Comparison of ENCODE assay signal across 15 cellular contexts in the genomic region with DNA sequence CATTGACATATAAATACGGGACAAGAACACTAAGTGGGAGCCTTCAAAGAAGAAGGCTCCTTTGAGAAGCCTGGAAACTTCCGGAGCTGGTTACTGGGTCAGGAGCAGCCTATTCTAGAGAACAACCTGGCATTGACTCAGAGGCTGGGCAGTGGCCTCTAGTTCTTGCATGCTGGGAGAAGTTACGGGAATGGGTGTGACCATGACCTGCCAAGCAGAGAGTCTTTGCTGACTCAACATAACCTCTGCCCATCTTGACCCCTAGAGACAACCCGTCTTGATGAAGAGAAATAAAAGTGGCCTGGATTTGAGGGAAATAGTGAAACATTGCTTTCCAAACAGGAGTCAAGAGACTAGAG. TPM values are rescaled to one million over a fixed set of nuclear protein-coding genes. Genes with fewer than 3 reads are reported as not detected.
DNase-seq lines count a peak whose midpoint lies in the region; ATAC-seq, FAIRE-seq and TF ChIP-seq lines count a peak whose summit lies in the region.
"Had no signal": no experiment of that assay in that cellular context is flagged by ENCODE, and none has a peak within 500 bp of the region (broad histone marks: within the 10 kb centered on the region; RNA-seq: fewer than 3 reads in every experiment).

No MANE protein-coding gene starts in this region.

- H2AFZ ChIP-seq in astrocyte (ENCODE audit: low read depth, low read length) = no peak overlapping the region
- H2AFZ ChIP-seq in osteoblast (ENCODE audit: low read length) = no peak overlapping the region

- CTCF ChIA-PET in A673 (lab: Charles Lee) = no interaction called here

- H3K9me3 ChIP-seq in A673 (ENCODE audit: low read depth, low read length, poor library complexity, severe bottlenecking) (no peaks in the 10 kb centered on the region), astrocyte (ENCODE audit: insufficient read depth, low read depth, low read length) (no peaks in the 10 kb centered on the region), right atrium auricular region (no peaks in the 10 kb centered on the region), osteoblast (ENCODE audit: low read depth, low read length) (no peaks in the 10 kb centered on the region)
- H3K9me3 ChIP-seq: Caco-2 had no signal

- H3K9me3 Mint-ChIP-seq in astrocyte (ENCODE audit: unreplicated experiment) = no peaks in the 10 kb centered on the region
- H3K9me3 Mint-ChIP-seq: activated naive CD8-positive, alpha-beta T cell treated with anti-CD3 and anti-CD28 coated beads, Interleukin-2, amount 50 U/mL, for 24 hours; naive thymus-derived CD4-positive, alpha-beta T cell; stimulated activated naive CD8-positive, alpha-beta T cell treated with anti-CD3 and anti-CD28 coated beads, Interleukin-15, Interleukin-2, amounts not matched to agents 100 ng/mL and 50 ng/mL, for 24 hours had no signal

- no peak for DNase-seq in A673 (ENCODE audit: low spot score)
- DNase-seq in astrocyte (ENCODE audit: low read depth) = no peak
- no peak for DNase-seq in right atrium auricular region (ENCODE audit: low spot score)
- DNase-seq in osteoblast (ENCODE audit: insufficient read length, low spot score, missing footprints) = peak; percentile 67
- no peak for DNase-seq in SHP77 treated with DMSO at 0.1 percent for 48 hours (lab: John Stamatoyannopoulos, UW)
- DNase-seq in dedifferentiated amniotic fluid mesenchymal stem cell (ENCODE audit: extremely low spot score) = no peak
- DNase-seq in KG1 (lab: John Stamatoyannopoulos, UW) = no peak
- DNase-seq: activated naive CD8-positive, alpha-beta T cell treated with anti-CD3 and anti-CD28 coated beads, Interleukin-2, amount 50 U/mL, for 24 hours; Caco-2; GDM1; naive thymus-derived CD4-positive, alpha-beta T cell; NCI-H1105 had no signal

- H3K4me1 Mint-ChIP-seq in astrocyte (ENCODE audit: low read depth, unreplicated experiment) = peaks cover 76% of the 10 kb centered on the region
- H3K4me1 Mint-ChIP-seq: activated naive CD8-positive, alpha-beta T cell treated with anti-CD3 and anti-CD28 coated beads, Interleukin-2, amount 50 U/mL, for 24 hours had no signal

- H3K27ac ChIP-seq in A673 (ENCODE audit: low read depth, low read length, poor library complexity, severe bottlenecking) = peak overlapping the region; percentile 73
- H3K27ac ChIP-seq in astrocyte (ENCODE audit: low read depth, low read length) = no peak overlapping the region
- H3K27ac ChIP-seq in right atrium auricular region = peak overlapping the region; percentile 57 to 84
- peak overlapping the region; percentile 80 for H3K27ac ChIP-seq in osteoblast (ENCODE audit: low read depth, low read length)

- H3K27me3 ChIP-seq in A673 (replicated peaks; ENCODE audit: insufficient read depth, low read depth, low read length, poor library complexity) (no peaks in the 10 kb centered on the region), astrocyte (ENCODE audit: insufficient read depth, low read length) (no peaks in the 10 kb centered on the region), right atrium auricular region (no peaks in the 10 kb centered on the region), osteoblast (ENCODE audit: insufficient read depth, low read length) (no peaks in the 10 kb centered on the region)

- no peak overlapping the region for H3K9ac ChIP-seq in astrocyte (ENCODE audit: low read length)

- no peak overlapping the region for H3K4me3 ChIP-seq in A673 (ENCODE audit: low read depth, low read length, poor library complexity, severe bottlenecking)
- H3K4me3 ChIP-seq in astrocyte (ENCODE audit: insufficient read depth, low read depth, low read length) = no peak overlapping the region
- no peak overlapping the region for H3K4me3 ChIP-seq in right atrium auricular region
- H3K4me3 ChIP-seq in osteoblast (ENCODE audit: insufficient read depth, low read length) = no peak overlapping the region

- H3K79me2 ChIP-seq in astrocyte (ENCODE audit: insufficient read depth, low read length) = peaks cover 100% of the 10 kb centered on the region
- peaks cover 99% of the 10 kb centered on the region for H3K79me2 ChIP-seq in osteoblast (ENCODE audit: insufficient read depth, low read length)

- H3K27ac Mint-ChIP-seq in astrocyte (ENCODE audit: unreplicated experiment) = peak overlapping the region; percentile 80
- H3K27ac Mint-ChIP-seq: activated naive CD8-positive, alpha-beta T cell treated with anti-CD3 and anti-CD28 coated beads, Interleukin-2, amount 50 U/mL, for 24 hours; naive thymus-derived CD4-positive, alpha-beta T cell; stimulated activated naive CD8-positive, alpha-beta T cell treated with anti-CD3 and anti-CD28 coated beads, Interleukin-15, Interleukin-2, amounts not matched to agents 100 ng/mL and 50 ng/mL, for 24 hours had no signal

- peaks cover 8% of the 10 kb centered on the region for H3K36me3 Mint-ChIP-seq in astrocyte (ENCODE audit: low read depth, unreplicated experiment)
- H3K36me3 Mint-ChIP-seq: naive thymus-derived CD4-positive, alpha-beta T cell had no signal

- H4K20me1 ChIP-seq in astrocyte (ENCODE audit: insufficient read depth, low read length) = peaks cover 69% of the 10 kb centered on the region
- H4K20me1 ChIP-seq in osteoblast (ENCODE audit: insufficient read depth, low read length) = peaks cover 9% of the 10 kb centered on the region

- TF ChIP-seq CTCF in A673 (conservative IDR thresholded peaks at IDR 0.05; ENCODE audit: low read depth, low read length) (no peak), astrocyte (IDR thresholded peaks at IDR 0.05; ENCODE audit: insufficient read depth, low read depth, low read length) (no peak), right atrium auricular region (IDR thresholded peaks at IDR 0.05) (no peak), osteoblast (IDR thresholded peaks at IDR 0.05; ENCODE audit: extremely low read depth, low read depth, low read length) (no peak)

- H3K4me2 ChIP-seq in astrocyte (ENCODE audit: low read length) (no peak overlapping the region), osteoblast (ENCODE audit: insufficient read depth, low read length) (peak overlapping the region; percentile 1)

- BruUV-seq in A673 (replicated peaks; lab: Mats Ljungman, UMichigan) = no TSS peak

- intact Hi-C loops in A673 (cut with micrococcal nuclease; ENCODE audit: unreplicated experiment) = no loop called here

- no peaks in the 10 kb centered on the region for H3K27me3 Mint-ChIP-seq in astrocyte (ENCODE audit: low read depth, unreplicated experiment)
- H3K27me3 Mint-ChIP-seq: activated naive CD8-positive, alpha-beta T cell treated with anti-CD3 and anti-CD28 coated beads, Interleukin-2, amount 50 U/mL, for 24 hours had no signal

- no peak for FAIRE-seq in astrocyte (lab: Jason Lieb, UNC)
- FAIRE-seq: colon had no signal

- H3K4me3 Mint-ChIP-seq in astrocyte (ENCODE audit: unreplicated experiment) = peak overlapping the region; percentile 40
- H3K4me3 Mint-ChIP-seq: activated naive CD8-positive, alpha-beta T cell treated with anti-CD3 and anti-CD28 coated beads, Interleukin-2, amount 50 U/mL, for 24 hours; naive thymus-derived CD4-positive, alpha-beta T cell; stimulated activated naive CD8-positive, alpha-beta T cell treated with anti-CD3 and anti-CD28 coated beads, Interleukin-15, Interleukin-2, amounts not matched to agents 100 ng/mL and 50 ng/mL, for 24 hours had no signal

- H3K4me1 ChIP-seq in A673 (ENCODE audit: insufficient read depth, low read length, poor library complexity, severe bottlenecking) (peaks cover 90% of the 10 kb centered on the region), astrocyte (ENCODE audit: insufficient read depth, low read length) (peaks cover 37% of the 10 kb centered on the region), right atrium auricular region (peaks cover 0 to 92% of the 10 kb centered on the region in 2 donors), osteoblast (ENCODE audit: insufficient read depth, low read length) (peaks cover 72% of the 10 kb centered on the region)

- no peak for ATAC-seq in HG03280 (IDR thresholded peaks at IDR 0.05; ENCODE audit: unreplicated experiment)
- ATAC-seq: activated naive CD8-positive, alpha-beta T cell treated with anti-CD3 and anti-CD28 coated beads, Interleukin-2, amount 50 U/mL, for 24 hours; naive thymus-derived CD4-positive, alpha-beta T cell had no signal

- POLR2A ChIA-PET in A673 (lab: Charles Lee; ENCODE audit: low non-redundant PET) = no interaction called here

- H3K36me3 ChIP-seq in A673 (ENCODE audit: insufficient read depth, low read length, poor library complexity, severe bottlenecking) (no peaks in the 10 kb centered on the region), astrocyte (ENCODE audit: insufficient read depth, low read length) (peaks cover 12% of the 10 kb centered on the region), right atrium auricular region (no peaks in the 10 kb centered on the region), osteoblast (ENCODE audit: insufficient read depth, low read length) (peaks cover 31% of the 10 kb centered on the region)

RNA-seq across cellular contexts. Expression of gene STARD13, which starts 21.0 kb away (rescaled TPM):
- total RNA-seq in A673 (2021) (45.7 and 48.7 TPM in 2 replicates), astrocyte (28.7 and 30.1 TPM in 2 replicates), right atrium auricular region (10 to 100 TPM; 21.6 to 23.3 TPM), osteoblast (28.2 and 28.3 TPM in 2 replicates)
